ENCODE assay signal across 18 cellular contexts in the genomic region with DNA sequence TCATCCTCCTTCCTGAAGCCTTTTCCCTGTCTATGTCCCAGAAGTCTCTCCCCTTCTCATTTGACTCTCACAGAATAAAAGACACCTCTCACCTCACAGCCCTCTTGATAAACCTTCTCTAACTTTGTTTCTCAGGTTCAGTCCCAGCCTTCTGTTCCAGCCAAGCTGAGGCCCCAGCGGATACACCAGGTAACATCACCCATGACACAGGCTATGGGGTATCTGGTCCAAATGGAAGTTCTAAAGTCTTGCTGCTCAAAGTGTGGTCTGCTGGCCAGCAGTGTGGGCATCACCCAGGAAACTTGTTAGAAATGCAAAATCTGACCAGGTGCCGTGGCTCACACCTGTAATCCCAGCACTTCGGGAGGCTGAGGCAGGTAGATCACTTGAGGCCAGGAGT. TPM values are rescaled to one million over a fixed set of nuclear protein-coding genes. Genes with fewer than 3 reads are reported as not detected.
DNase-seq lines count a peak whose midpoint lies in the region; ATAC-seq, FAIRE-seq and TF ChIP-seq lines count a peak whose summit lies in the region.
"Had no signal": no experiment of that assay in that cellular context is flagged by ENCODE, and none has a peak within 500 bp of the region (broad histone marks: within the 10 kb centered on the region; RNA-seq: fewer than 3 reads in every experiment).

No MANE protein-coding gene starts in this region.

- no peak for ATAC-seq in CD4-positive, alpha-beta T cell (ENCODE audit: poor library complexity)
- ATAC-seq in GM23338, result no peak
- ATAC-seq in effector memory CD8-positive, alpha-beta T cell (replicated peaks), result no peak

- no peak overlapping the region for H3K4me3 Mint-ChIP-seq in CD4-positive, alpha-beta T cell
- H3K4me3 Mint-ChIP-seq in GM23338, result no peak overlapping the region
- H3K4me3 Mint-ChIP-seq in effector memory CD8-positive, alpha-beta T cell, result no peak overlapping the region
- no peak overlapping the region for H3K4me3 Mint-ChIP-seq in neural progenitor cell
- H3K4me3 Mint-ChIP-seq: CD14-positive monocyte had no signal

- H4K20me1 ChIP-seq in GM23338 (replicated peaks; ENCODE audit: insufficient read depth), result no peaks in the 10 kb centered on the region
- no peaks in the 10 kb centered on the region for H4K20me1 ChIP-seq in neural progenitor cell (ENCODE audit: low read depth)

- TF ChIP-seq CTCF in CD4-positive, alpha-beta T cell (IDR thresholded peaks at IDR 0.05), result no peak
- TF ChIP-seq CTCF in GM23338 (conservative IDR thresholded peaks at IDR 0.05; ENCODE audit: low read depth in 2 of 2) (no peak), neural progenitor cell (IDR thresholded peaks at IDR 0.05) (no peak)

- H3K9me3 Mint-ChIP-seq in CD4-positive, alpha-beta T cell, result no peaks in the 10 kb centered on the region
- H3K9me3 Mint-ChIP-seq in GM23338, result no peaks in the 10 kb centered on the region
- no peaks in the 10 kb centered on the region for H3K9me3 Mint-ChIP-seq in effector memory CD8-positive, alpha-beta T cell
- no peaks in the 10 kb centered on the region for H3K9me3 Mint-ChIP-seq in neural progenitor cell

- POLR2A ChIA-PET in CD4-positive, alpha-beta T cell (lab: Charles Lee), result interaction anchor here (4.1 kb wide), 1 partner anchor 21 kb away, joined by 14 read pairs; no protein-coding TSS in a partner anchor

- peak overlapping the region; percentile 95 for H2AFZ ChIP-seq in GM23338
- peak overlapping the region; percentile 94 for H2AFZ ChIP-seq in neural progenitor cell (replicated peaks)

- H3K36me3 Mint-ChIP-seq in CD4-positive, alpha-beta T cell (ENCODE audit: low read depth), result peaks cover 98% of the 10 kb centered on the region
- no peaks in the 10 kb centered on the region for H3K36me3 Mint-ChIP-seq in GM23338 (ENCODE audit: low read depth)
- H3K36me3 Mint-ChIP-seq in effector memory CD8-positive, alpha-beta T cell (ENCODE audit: insufficient read depth), result peaks cover 63% of the 10 kb centered on the region
- no peaks in the 10 kb centered on the region for H3K36me3 Mint-ChIP-seq in neural progenitor cell
- H3K36me3 Mint-ChIP-seq: CD14-positive monocyte had no signal

- intact Hi-C loops in CD4-positive, alpha-beta T cell (cut with DNase I, micrococcal nuclease), result no loop called here

- FAIRE-seq in GM19239 (lab: Jason Lieb, UNC) (no peak), RCC 7860 (lab: Jason Lieb, UNC) (no peak)
- FAIRE-seq: HepG2 had no signal

- peaks cover 6% of the 10 kb centered on the region for H3K4me1 Mint-ChIP-seq in CD4-positive, alpha-beta T cell (ENCODE audit: low read depth)
- H3K4me1 Mint-ChIP-seq in GM23338 (peaks cover 10% of the 10 kb centered on the region), neural progenitor cell (peaks cover 8% of the 10 kb centered on the region)
- H3K4me1 Mint-ChIP-seq in effector memory CD8-positive, alpha-beta T cell (ENCODE audit: low read depth in 2 of 2), result peaks cover 7 to 8% of the 10 kb centered on the region in 2 donors
- H3K4me1 Mint-ChIP-seq: CD14-positive monocyte had no signal

- no peaks in the 10 kb centered on the region for H3K27me3 Mint-ChIP-seq in CD4-positive, alpha-beta T cell
- H3K27me3 Mint-ChIP-seq in GM23338 (ENCODE audit: insufficient read depth, low read depth, poor library complexity) (peaks cover 5% of the 10 kb centered on the region), neural progenitor cell (ENCODE audit: insufficient read depth, low read depth) (peaks cover 2% of the 10 kb centered on the region)
- no peaks in the 10 kb centered on the region for H3K27me3 Mint-ChIP-seq in effector memory CD8-positive, alpha-beta T cell

- peak overlapping the region; percentile 27 for H3K27ac ChIP-seq in CD4-positive, alpha-beta T cell (ENCODE audit: low read depth, low read length)
- H3K27ac ChIP-seq in GM23338 (ENCODE audit: low read depth), result no peak overlapping the region
- no peak overlapping the region for H3K27ac ChIP-seq in neural progenitor cell
- H3K27ac ChIP-seq: KMS-11, SJCRH30 had no signal

- no peak overlapping the region for H3K27ac Mint-ChIP-seq in CD4-positive, alpha-beta T cell
- H3K27ac Mint-ChIP-seq in GM23338 (no peak overlapping the region), neural progenitor cell (no peak overlapping the region)
- peak overlapping the region; percentile 91 to 94 for H3K27ac Mint-ChIP-seq in effector memory CD8-positive, alpha-beta T cell

- no peak overlapping the region for H3K9ac ChIP-seq in neural progenitor cell
- H3K9ac ChIP-seq: KMS-11 had no signal

- peaks cover under 1% of the 10 kb centered on the region; the same call in 1 of the 2 replicates for H3K9me2 ChIP-seq in GM23338 (ENCODE audit: insufficient read depth)

- no peaks in the 10 kb centered on the region for H3K9me3 ChIP-seq in CD4-positive, alpha-beta T cell (ENCODE audit: control insufficient read depth, low read length)
- no peaks in the 10 kb centered on the region for H3K9me3 ChIP-seq in neural progenitor cell (ENCODE audit: low read depth)
- H3K9me3 ChIP-seq: SJCRH30 had no signal

- DNase-seq in CD4-positive, alpha-beta T cell, result no peak
- DNase-seq in GM23338 (ENCODE audit: low spot score) (no peak), neural progenitor cell (ENCODE audit: low spot score) (no peak), GM19239 (ENCODE audit: insufficient read length, low spot score) (no peak), RCC 7860 (ENCODE audit: low spot score) (no peak), SKM-1 (lab: John Stamatoyannopoulos, UW; ENCODE audit: unreplicated experiment) (no peak)
- no peak for DNase-seq in effector memory CD8-positive, alpha-beta T cell
- DNase-seq: GOT3, NCI-H1436, NCI-H2029 treated with DMSO at 0.1 percent for 48 hours, NCI-H2171 treated with DMSO at 0.1 percent for 48 hours, NCI-H446 treated with DMSO at 0.1 percent for 48 hours, PC-3, SJCRH30 had no signal

- CTCF ChIA-PET in CD4-positive, alpha-beta T cell (lab: Charles Lee), result interaction anchor here (1.5 kb wide), 1 partner anchor 42 kb away, joined by 3 read pairs; no protein-coding TSS in a partner anchor

- H3K4me1 ChIP-seq in GM23338 (ENCODE audit: insufficient read depth) (peaks cover 7% of the 10 kb centered on the region; the same call in 1 of the 2 replicates), neural progenitor cell (peaks cover 14% of the 10 kb centered on the region)
- H3K4me1 ChIP-seq: SJCRH30 had no signal

- H3K36me3 ChIP-seq in GM23338 (ENCODE audit: insufficient read depth), result no peaks in the 10 kb centered on the region
- H3K36me3 ChIP-seq in neural progenitor cell, result no peaks in the 10 kb centered on the region
- H3K36me3 ChIP-seq: SJCRH30 had no signal

- H3K4me2 ChIP-seq in GM23338 (no peak overlapping the region), neural progenitor cell (no peak overlapping the region)
- H3K4me2 ChIP-seq: KMS-11 had no signal

- H3F3A ChIP-seq in GM23338 (replicated peaks; ENCODE audit: low read depth) (no peaks in the 10 kb centered on the region), neural progenitor cell (ENCODE audit: low read depth) (no peaks in the 10 kb centered on the region)

- no peaks in the 10 kb centered on the region for H3K27me3 ChIP-seq in CD4-positive, alpha-beta T cell (ENCODE audit: control insufficient read depth, insufficient read depth, low read length)
- H3K27me3 ChIP-seq in GM23338 (ENCODE audit: insufficient read depth) (no peaks in the 10 kb centered on the region), neural progenitor cell (no peaks in the 10 kb centered on the region)
- H3K27me3 ChIP-seq: SJCRH30 had no signal

- H3K79me2 ChIP-seq in GM23338 (replicated peaks; ENCODE audit: insufficient read depth), result no peaks in the 10 kb centered on the region
- H3K79me2 ChIP-seq in neural progenitor cell (ENCODE audit: low read depth), result no peaks in the 10 kb centered on the region

- H3K4me3 ChIP-seq in GM23338 (no peak overlapping the region), neural progenitor cell (no peak overlapping the region)
- H3K4me3 ChIP-seq: SJCRH30 had no signal

TF ChIP-seq in GM23338, 12 proteins besides CTCF, POLR2A, EP300 and RAD21 (continues in another document):
- no peak for TF ChIP-seq ZNF331 (CRISPR knock-in tag; IDR thresholded peaks at IDR 0.05; ENCODE audit: low read depth)
- TF ChIP-seq STAT1 (IDR thresholded peaks at IDR 0.05; ENCODE audit: unreplicated experiment), result no peak

RNA-seq across cellular contexts. Expression of a gene that starts 23.2 kb away (rescaled TPM):
- 100 to 1,000 TPM; 124 TPM for total RNA-seq in CD4-positive, alpha-beta T cell
- not detected in 2 replicates for total RNA-seq in GM23338 (2014; rRNA removed; shearing (Covaris generic))
- not detected in 2 replicates for polyA plus RNA-seq in GM23338 (2016; fragmentation: Nextera tagmentation; extraction: Ambion mirVana)
- not detected in 2 replicates for total RNA-seq in neural progenitor cell (ENCODE audit: low replicate concordance)
- total RNA-seq: HepG2, M059J, PC-3, SJCRH30 had no signal
- polyA plus RNA-seq: HepG2 had no signal

RNA-seq across cellular contexts. Expression of a gene that starts 43.5 kb away (rescaled TPM):
- under 1 TPM; 0.53 to 0.55 TPM for total RNA-seq in CD4-positive, alpha-beta T cell
- not detected in 2 replicates for total RNA-seq in GM23338 (2014; rRNA removed; shearing (Covaris generic))
- polyA plus RNA-seq in GM23338 (2016; fragmentation: Nextera tagmentation; extraction: Ambion mirVana), result not detected in 2 replicates
- not detected in 2 replicates for total RNA-seq in neural progenitor cell (ENCODE audit: low replicate concordance)
- total RNA-seq: M059J, PC-3, SJCRH30 had no signal
- polyA plus RNA-seq: HepG2 had no signal

Comparison
In these comparisons a context has a peak if more than half of its experiments do, and no peak if none do; other contexts are left out.
1. H3K27ac Mint-ChIP-seq: peak in effector memory CD8-positive, alpha-beta T cell (2 of 2); none in CD4-positive, alpha-beta T cell (single experiment), GM23338 (single experiment) and neural progenitor cell (single experiment).
2. RNA of a gene that starts 23.2 kb away (total RNA-seq): 124 TPM in CD4-positive, alpha-beta T cell; not detected in GM23338 and not detected in neural progenitor cell; every median in the first group is over 100 times any median in the second.